16 cellular contexts compared by ENCODE assay signal in the genomic region with DNA sequence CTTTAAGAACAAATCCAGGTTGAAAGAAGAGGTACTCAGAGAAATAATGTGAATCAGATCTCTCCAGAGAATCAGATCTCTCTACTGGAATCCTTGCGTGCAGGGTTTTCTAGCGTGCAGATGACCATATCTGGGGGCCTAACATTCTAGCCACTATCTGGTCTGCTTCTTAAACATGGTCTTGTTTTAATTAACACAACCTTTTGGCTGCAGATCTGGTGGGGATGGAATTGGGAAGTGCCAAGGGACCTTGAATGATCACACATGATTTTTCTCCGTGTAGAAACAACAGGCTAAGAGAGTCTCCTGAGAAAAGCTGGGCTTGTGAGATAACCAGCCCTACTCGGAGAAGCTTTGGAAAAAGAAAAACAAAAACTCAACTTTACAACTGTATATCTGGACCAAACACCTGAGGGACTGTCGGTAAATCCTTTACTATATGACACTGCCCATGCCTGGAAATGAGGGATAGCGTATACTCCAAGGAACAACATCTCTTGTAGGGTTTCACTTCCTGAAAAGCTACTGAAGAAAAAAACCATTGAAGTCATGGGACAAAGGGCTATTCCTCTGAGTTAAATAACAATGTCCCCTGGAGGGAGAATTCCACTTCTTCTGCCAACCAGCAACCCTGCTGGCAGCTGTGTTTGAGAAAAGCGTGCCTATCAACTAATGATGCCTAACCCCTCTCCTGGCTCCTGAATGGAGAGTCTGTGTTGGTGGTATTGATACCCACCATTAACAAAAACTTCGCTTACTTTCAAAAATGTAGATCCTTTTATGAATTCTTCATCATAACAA.
A peak's percentile ranks its signal among the peaks of the same experiment; 100 is the strongest.
DNase-seq lines count a peak whose midpoint lies in the region; ATAC-seq, FAIRE-seq and TF ChIP-seq lines count a peak whose summit lies in the region.
"Had no signal": no experiment of that assay in that cellular context is flagged by ENCODE, and none has a peak within 500 bp of the region (broad histone marks: within the 10 kb centered on the region; RNA-seq: fewer than 3 reads in every experiment).

No MANE protein-coding gene starts in this region.

- in situ Hi-C loops in K562 (cut with MboI): no loop called here

- peaks cover 0 to 6% of the 10 kb centered on the region in 2 experiments; a peak in 3 of 5 replicates for H3K27me3 ChIP-seq in K562 (ENCODE audit: control insufficient read depth in 2 of 2, insufficient read depth in 2 of 2, low read length in 2 of 2)
- no peaks in the 10 kb centered on the region for H3K27me3 ChIP-seq in upper lobe of right lung

- H3K27ac ChIP-seq in K562 (ENCODE audit: extremely low read depth, low read depth, low read length) (no peak overlapping the region), upper lobe of right lung (no peak overlapping the region)

- POLR2A ChIA-PET in K562 (lab: Yijun Ruan, JAX): interaction anchor here (0.5 kb wide), 1 partner anchor 780 kb away, joined by 4 read pairs; no protein-coding TSS in a partner anchor

- WGBS in K562 (ENCODE audit: insufficient coverage, low coverage, missing lambda C conversion rate): 0% methylated on average over 8 of the region's 8 CpGs

- TF ChIP-seq EP300 in K562 (IDR thresholded peaks at IDR 0.05; ENCODE audit: low read length): no peak

- no peak for TF ChIP-seq POLR2A in K562 (conservative IDR thresholded peaks at IDR 0.05)

- no peak for TF ChIP-seq CTCF in K562 (IDR thresholded peaks at IDR 0.05 in 2 of 3, conservative IDR thresholded peaks at IDR 0.05 in 1 of 3; ENCODE audit: insufficient read depth in 2 of 3, low read depth in 1 of 3, low read length in 3 of 3)
- no peak for TF ChIP-seq CTCF in upper lobe of right lung (IDR thresholded peaks at IDR 0.05)

- no peak overlapping the region for H3K4me3 ChIP-seq in K562
- H3K4me3 ChIP-seq in upper lobe of right lung: no peak overlapping the region

- intact Hi-C loops in K562 (cut with micrococcal nuclease): no loop called here
- intact Hi-C loops in upper lobe of right lung (cut with DNase I): no loop called here

- H3K9me3 ChIP-seq in K562 (replicated peaks; ENCODE audit: control insufficient read depth, insufficient read depth, low read depth, low read length): no peaks in the 10 kb centered on the region
- no peaks in the 10 kb centered on the region for H3K9me3 ChIP-seq in upper lobe of right lung

- CTCF ChIA-PET in K562 (lab: Yijun Ruan, JAX; ENCODE audit: low intra/inter-chr PET ratio): no interaction called here

- no peaks in the 10 kb centered on the region for H3K9me1 ChIP-seq in K562 (ENCODE audit: control insufficient read depth, insufficient read depth, low read length)

- H3K79me2 ChIP-seq in K562 (ENCODE audit: control insufficient read depth, insufficient read depth, low read length): no peaks in the 10 kb centered on the region

- BruUV-seq in K562 (replicated peaks; lab: Mats Ljungman, UMichigan): no TSS peak

- H2AFZ ChIP-seq in K562 (ENCODE audit: low read depth, low read length): no peak overlapping the region

- H3K4me1 ChIP-seq in K562 (replicated peaks in 1 of 2; ENCODE audit: control insufficient read depth in 2 of 2, insufficient read depth in 2 of 2, low read length in 2 of 2) (no peaks in the 10 kb centered on the region), upper lobe of right lung (no peaks in the 10 kb centered on the region)

- FAIRE-seq in K562 (lab: Jason Lieb, UNC): no peak
- FAIRE-seq: small intestine had no signal

- no peaks in the 10 kb centered on the region for H3K36me3 ChIP-seq in K562 (ENCODE audit: control insufficient read depth, insufficient read depth, low read length)
- no peaks in the 10 kb centered on the region for H3K36me3 ChIP-seq in upper lobe of right lung

- DNase-seq in NOMO-1 treated with DMSO at 0.1 percent for 48 hours (lab: John Stamatoyannopoulos, UW; ENCODE audit: unreplicated experiment): peak; percentile 23
- no peak for DNase-seq in NOMO-1 treated with dmso at 0.1 percent for 144 hours (lab: John Stamatoyannopoulos, UW; ENCODE audit: unreplicated experiment)
- DNase-seq in K562 (ENCODE audit: extremely low read depth in 1 of 4, low spot score in 3 of 4): peak in 1 of 4 experiments; percentile 73
- DNase-seq in medulla oblongata (ENCODE audit: extremely low spot score): peak; percentile 69
- DNase-seq in upper lobe of right lung: no peak
- DNase-seq in NCI-H226: no peak
- DNase-seq: activated naive CD8-positive, alpha-beta T cell treated with anti-CD3 and anti-CD28 coated beads, Interleukin-2, amount 10 ng/mL, durations not matched to agents 7 days and 5 days; CD4-positive, alpha-beta T cell; NCI-H187; posterior cingulate gyrus; small intestine; stimulated activated CD4-positive, alpha-beta T cell treated with anti-CD3 and anti-CD28 coated beads, Interleukin-4, amount 100 ng/mL, for 4 hours; substantia nigra had no signal

- H3K4me2 ChIP-seq in K562 (ENCODE audit: insufficient read depth, low read length): no peak overlapping the region

- 0 out of 4 replicates have a peak, but pooled peaks of 1 of the 2 experiments have one; percentile 5 for TF ChIP-seq RAD21 in K562 (CRISPR knock-in tag; conservative IDR thresholded peaks at IDR 0.05 in 1 of 2, IDR thresholded peaks at IDR 0.05 in 1 of 2)

- H3K9ac ChIP-seq in K562 (ENCODE audit: insufficient read depth in 1 of 2, low read depth in 2 of 2, low read length in 2 of 2): no peak overlapping the region

- ATAC-seq in K562: no peak
- ATAC-seq in upper lobe of right lung: peak; percentile 44
- ATAC-seq in HG03175 (IDR thresholded peaks at IDR 0.05; ENCODE audit: unreplicated experiment): no peak
- no peak for ATAC-seq in HG02588 (IDR thresholded peaks at IDR 0.05; ENCODE audit: unreplicated experiment)
- ATAC-seq: activated CD4-positive, CD25-positive, alpha-beta regulatory T cell treated with anti-CD3 and anti-CD28 coated beads, Interleukin-2, amount 50 U/mL, for 24 hours had no signal

- no peaks in the 10 kb centered on the region for H4K20me1 ChIP-seq in K562 (replicated peaks; ENCODE audit: control insufficient read depth, insufficient read depth, low read length)

TF ChIP-seq in K562, 482 proteins besides CTCF, POLR2A, EP300 and RAD21 (continues in another document):
- no peak for TF ChIP-seq HNRNPLL (IDR thresholded peaks at IDR 0.05; ENCODE audit: low read depth, low read length, poor library complexity, severe bottlenecking)
- peak; percentile 77 for TF ChIP-seq ARID1B (IDR thresholded peaks at IDR 0.05)
- peak; percentile 84 for TF ChIP-seq TCF3 (CRISPR knock-in tag; IDR thresholded peaks at IDR 0.05)
- peak; percentile 37; the same call in 1 of the 2 replicates for TF ChIP-seq ZNF644 (tag; IDR thresholded peaks at IDR 0.05; ENCODE audit: low read depth)
- TF ChIP-seq SMARCA4 (IDR thresholded peaks at IDR 0.05): peak; percentile 35; the same call in 1 of the 2 replicates
- TF ChIP-seq ZNF41 (CRISPR knock-in tag; conservative IDR thresholded peaks at IDR 0.05): no peak
- TF ChIP-seq, protein P1, sequence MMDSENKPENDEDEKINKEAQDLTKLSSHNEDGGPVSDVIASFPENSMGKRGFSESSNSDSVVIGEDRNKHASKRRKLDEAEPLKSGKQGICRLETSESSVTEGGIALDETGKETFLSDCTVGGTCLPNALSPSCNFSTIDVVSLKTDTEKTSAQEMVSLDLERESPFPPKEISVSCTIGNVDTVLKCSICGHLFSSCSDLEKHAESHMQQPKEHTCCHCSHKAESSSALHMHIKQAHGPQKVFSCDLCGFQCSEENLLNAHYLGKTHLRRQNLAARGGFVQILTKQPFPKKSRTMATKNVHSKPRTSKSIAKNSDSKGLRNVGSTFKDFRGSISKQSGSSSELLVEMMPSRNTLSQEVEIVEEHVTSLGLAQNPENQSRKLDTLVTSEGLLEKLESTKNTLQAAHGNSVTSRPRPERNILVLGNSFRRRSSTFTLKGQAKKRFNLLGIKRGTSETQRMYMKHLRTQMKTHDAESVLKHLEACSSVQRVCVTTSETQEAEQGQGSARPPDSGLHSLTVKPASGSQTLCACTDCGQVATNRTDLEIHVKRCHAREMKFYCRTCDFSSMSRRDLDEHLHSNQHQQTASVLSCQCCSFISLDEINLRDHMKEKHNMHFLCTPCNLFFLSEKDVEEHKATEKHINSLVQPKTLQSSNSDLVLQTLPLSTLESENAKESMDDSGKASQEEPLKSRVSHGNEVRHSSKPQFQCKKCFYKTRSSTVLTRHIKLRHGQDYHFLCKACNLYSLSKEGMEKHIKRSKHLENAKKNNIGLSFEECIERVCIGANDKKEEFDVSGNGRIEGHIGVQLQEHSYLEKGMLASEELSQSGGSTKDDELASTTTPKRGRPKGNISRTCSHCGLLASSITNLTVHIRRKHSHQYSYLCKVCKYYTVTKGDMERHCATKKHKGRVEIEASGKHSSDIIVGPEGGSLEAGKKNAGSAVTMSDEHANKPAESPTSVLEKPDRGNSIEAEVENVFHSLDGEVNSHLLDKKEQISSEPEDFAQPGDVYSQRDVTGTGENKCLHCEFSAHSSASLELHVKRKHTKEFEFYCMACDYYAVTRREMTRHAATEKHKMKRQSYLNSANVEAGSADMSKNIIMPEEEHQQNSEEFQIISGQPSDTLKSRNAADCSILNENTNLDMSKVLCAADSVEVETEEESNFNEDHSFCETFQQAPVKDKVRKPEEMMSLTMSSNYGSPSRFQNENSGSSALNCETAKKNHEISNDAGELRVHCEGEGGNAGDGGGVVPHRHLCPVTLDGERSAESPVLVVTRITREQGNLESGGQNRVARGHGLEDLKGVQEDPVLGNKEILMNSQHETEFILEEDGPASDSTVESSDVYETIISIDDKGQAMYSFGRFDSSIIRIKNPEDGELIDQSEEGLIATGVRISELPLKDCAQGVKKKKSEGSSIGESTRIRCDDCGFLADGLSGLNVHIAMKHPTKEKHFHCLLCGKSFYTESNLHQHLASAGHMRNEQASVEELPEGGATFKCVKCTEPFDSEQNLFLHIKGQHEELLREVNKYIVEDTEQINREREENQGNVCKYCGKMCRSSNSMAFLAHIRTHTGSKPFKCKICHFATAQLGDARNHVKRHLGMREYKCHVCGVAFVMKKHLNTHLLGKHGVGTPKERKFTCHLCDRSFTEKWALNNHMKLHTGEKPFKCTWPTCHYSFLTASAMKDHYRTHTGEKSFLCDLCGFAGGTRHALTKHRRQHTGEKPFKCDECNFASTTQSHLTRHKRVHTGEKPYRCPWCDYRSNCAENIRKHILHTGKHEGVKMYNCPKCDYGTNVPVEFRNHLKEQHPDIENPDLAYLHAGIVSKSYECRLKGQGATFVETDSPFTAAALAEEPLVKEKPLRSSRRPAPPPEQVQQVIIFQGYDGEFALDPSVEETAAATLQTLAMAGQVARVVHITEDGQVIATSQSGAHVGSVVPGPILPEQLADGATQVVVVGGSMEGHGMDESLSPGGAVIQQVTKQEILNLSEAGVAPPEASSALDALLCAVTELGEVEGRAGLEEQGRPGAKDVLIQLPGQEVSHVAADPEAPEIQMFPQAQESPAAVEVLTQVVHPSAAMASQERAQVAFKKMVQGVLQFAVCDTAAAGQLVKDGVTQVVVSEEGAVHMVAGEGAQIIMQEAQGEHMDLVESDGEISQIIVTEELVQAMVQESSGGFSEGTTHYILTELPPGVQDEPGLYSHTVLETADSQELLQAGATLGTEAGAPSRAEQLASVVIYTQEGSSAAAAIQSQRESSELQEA (IDR thresholded peaks at IDR 0.05; ENCODE audit: low read depth): no peak
- TF ChIP-seq GATA2 (CRISPR knock-in tag; IDR thresholded peaks at IDR 0.05): peak; percentile 59; the same call in 1 of the 2 replicates
- peak; percentile 87 for TF ChIP-seq MEIS2 (IDR thresholded peaks at IDR 0.05; ENCODE audit: partially characterized antibody)

Comparison
In these comparisons a context has a peak if more than half of its experiments do, and no peak if none do; other contexts are left out.
1. DNase-seq: peak in NOMO-1 treated with DMSO at 0.1 percent for 48 hours (single experiment) and medulla oblongata (single experiment); none in NOMO-1 treated with dmso at 0.1 percent for 144 hours (single experiment), upper lobe of right lung (single experiment) and NCI-H226 (single experiment).